ENCODE assay signal across 2 cellular contexts in the genomic region with DNA sequence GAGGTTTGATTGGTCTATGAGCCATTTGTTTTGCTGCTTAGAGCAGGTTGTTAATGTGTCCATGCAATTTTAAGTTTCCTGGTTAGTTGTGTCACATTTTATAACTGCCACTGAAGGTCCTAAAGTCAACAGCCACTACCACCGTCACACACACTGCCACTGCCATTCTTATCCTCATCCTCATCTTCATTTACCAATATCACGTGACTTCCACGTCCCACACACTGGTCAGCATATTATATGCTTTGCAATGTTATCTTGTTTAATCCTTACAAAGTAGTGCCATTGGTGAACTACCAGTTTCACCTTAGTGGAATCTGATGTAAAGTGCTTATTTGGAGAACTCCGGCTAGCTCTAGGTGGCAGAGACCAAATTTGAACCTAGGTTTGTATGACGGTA.
TF ChIP-seq lines count a peak whose summit lies in the region.

No MANE protein-coding gene starts in this region.

TF ChIP-seq in A549, 52 proteins besides CTCF, POLR2A, EP300 and RAD21:
- no peak for TF ChIP-seq FOXS1 (CRISPR knock-in tag; IDR thresholded peaks at IDR 0.05)
- TF ChIP-seq, protein P1, sequence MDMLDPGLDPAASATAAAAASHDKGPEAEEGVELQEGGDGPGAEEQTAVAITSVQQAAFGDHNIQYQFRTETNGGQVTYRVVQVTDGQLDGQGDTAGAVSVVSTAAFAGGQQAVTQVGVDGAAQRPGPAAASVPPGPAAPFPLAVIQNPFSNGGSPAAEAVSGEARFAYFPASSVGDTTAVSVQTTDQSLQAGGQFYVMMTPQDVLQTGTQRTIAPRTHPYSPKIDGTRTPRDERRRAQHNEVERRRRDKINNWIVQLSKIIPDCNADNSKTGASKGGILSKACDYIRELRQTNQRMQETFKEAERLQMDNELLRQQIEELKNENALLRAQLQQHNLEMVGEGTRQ (IDR thresholded peaks at IDR 0.05): peak; percentile 13; the same call in 1 of the 2 replicates

TF ChIP-seq in K562, 482 proteins besides CTCF, POLR2A, EP300 and RAD21:
- TF ChIP-seq ELF4 (CRISPR knock-in tag; IDR thresholded peaks at IDR 0.05) (no peak), ZFP1 (CRISPR knock-in tag; IDR thresholded peaks at IDR 0.05) (no peak), TOE1 (IDR thresholded peaks at IDR 0.05; ENCODE audit: borderline replicate concordance) (peak; percentile 47; the same call in 1 of the 2 replicates), TOE1 (CRISPR knock-in tag; IDR thresholded peaks at IDR 0.05; ENCODE audit: borderline replicate concordance, low read depth) (no peak), RAD51 (IDR thresholded peaks at IDR 0.05; ENCODE audit: borderline replicate concordance, low read depth) (peak; percentile 63), CEBPB (tag; IDR thresholded peaks at IDR 0.05) (no peak), ZNF253 (CRISPR knock-in tag; conservative IDR thresholded peaks at IDR 0.05) (no peak)
- TF ChIP-seq, protein P2, sequence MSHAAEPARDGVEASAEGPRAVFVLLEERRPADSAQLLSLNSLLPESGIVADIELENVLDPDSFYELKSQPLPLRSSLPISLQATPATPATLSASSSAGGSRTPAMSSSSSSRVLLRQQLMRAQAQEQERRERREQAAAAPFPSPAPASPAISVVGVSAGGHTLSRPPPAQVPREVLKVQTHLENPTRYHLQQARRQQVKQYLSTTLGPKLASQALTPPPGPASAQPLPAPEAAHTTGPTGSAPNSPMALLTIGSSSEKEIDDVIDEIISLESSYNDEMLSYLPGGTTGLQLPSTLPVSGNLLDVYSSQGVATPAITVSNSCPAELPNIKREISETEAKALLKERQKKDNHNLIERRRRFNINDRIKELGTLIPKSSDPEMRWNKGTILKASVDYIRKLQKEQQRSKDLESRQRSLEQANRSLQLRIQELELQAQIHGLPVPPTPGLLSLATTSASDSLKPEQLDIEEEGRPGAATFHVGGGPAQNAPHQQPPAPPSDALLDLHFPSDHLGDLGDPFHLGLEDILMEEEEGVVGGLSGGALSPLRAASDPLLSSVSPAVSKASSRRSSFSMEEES (CRISPR knock-in tag; IDR thresholded peaks at IDR 0.05): peak; percentile 93
